ENCODE assay signal across 12 cellular contexts in the genomic region with DNA sequence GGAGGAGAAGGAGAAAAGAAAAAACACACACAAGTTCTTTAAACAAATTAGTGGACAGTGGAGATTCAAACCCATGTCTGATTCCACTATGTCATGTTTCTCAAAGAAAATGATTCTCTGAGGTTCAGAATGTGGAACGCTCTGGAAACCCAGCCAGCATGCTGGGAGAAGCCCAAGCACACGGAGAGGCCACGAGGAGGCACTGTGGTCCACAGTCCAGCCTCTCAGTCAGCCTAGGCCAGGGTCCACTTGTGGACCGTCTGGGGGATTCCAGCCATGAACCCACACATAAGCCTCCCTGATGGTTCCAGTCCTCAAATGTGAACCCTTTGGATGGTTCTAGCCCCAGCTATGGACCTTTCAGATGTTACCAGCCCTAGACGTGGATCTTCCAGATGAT.
DNase-seq lines count a peak whose midpoint lies in the region; ATAC-seq and TF ChIP-seq lines count a peak whose summit lies in the region.
"Had no signal": no experiment of that assay in that cellular context is flagged by ENCODE, and none has a peak within 500 bp of the region (broad histone marks: within the 10 kb centered on the region; RNA-seq: fewer than 3 reads in every experiment).

No MANE protein-coding gene starts in this region.

- H3K27ac ChIP-seq in AG04450 (ENCODE audit: low read depth, low read length) (no peak overlapping the region), gastrocnemius medialis (no peak overlapping the region)
- H3K27ac ChIP-seq: suprapubic skin had no signal

- no peaks in the 10 kb centered on the region for H3K9me3 Mint-ChIP-seq in WTC11
- H3K9me3 Mint-ChIP-seq in activated naive CD4-positive, alpha-beta T cell treated with anti-CD3 and anti-CD28 coated beads, Interleukin-2, amount 50 U/mL, for 72 hours, result no peaks in the 10 kb centered on the region
- H3K9me3 Mint-ChIP-seq: activated CD4-positive, alpha-beta T cell treated with anti-CD3 and anti-CD28 coated beads, Interleukin-2, amount 10 ng/mL, durations not matched to agents 24 days and 14 days had no signal

- H3K9me3 ChIP-seq in AG04450 (ENCODE audit: control insufficient read depth, insufficient read depth, low read length) (no peaks in the 10 kb centered on the region), gastrocnemius medialis (no peaks in the 10 kb centered on the region)
- H3K9me3 ChIP-seq: suprapubic skin had no signal

- TF ChIP-seq CTCF in AG04450 (IDR thresholded peaks at IDR 0.05; ENCODE audit: low read depth, low read length) (peak; percentile 13; the same call in 1 of the 2 replicates), GM12872 (IDR thresholded peaks at IDR 0.05; ENCODE audit: insufficient read depth, low read depth, low read length) (peak; percentile 53), WTC11 (IDR thresholded peaks at IDR 0.05) (peak; percentile 31; the same call in 1 of the 2 replicates), gastrocnemius medialis (IDR thresholded peaks at IDR 0.05 in 4 of 5, conservative IDR thresholded peaks at IDR 0.05 in 1 of 5) (peak in 2 of 5 experiments; percentile 22 to 39)

- no peak for TF ChIP-seq POLR2A in gastrocnemius medialis (IDR thresholded peaks at IDR 0.05)

- no peaks in the 10 kb centered on the region for H3K36me3 ChIP-seq in gastrocnemius medialis
- H3K36me3 ChIP-seq: suprapubic skin had no signal

- CTCF ChIA-PET in AG04450 (lab: Charles Lee) (no interaction called here), WTC11 (lab: Charles Lee) (no interaction called here)

- no peak overlapping the region for H3K4me3 Mint-ChIP-seq in WTC11
- H3K4me3 Mint-ChIP-seq: activated CD4-positive, alpha-beta T cell treated with anti-CD3 and anti-CD28 coated beads, Interleukin-2, amount 10 ng/mL, durations not matched to agents 24 days and 14 days had no signal

- no peak overlapping the region for H3K27ac Mint-ChIP-seq in WTC11
- H3K27ac Mint-ChIP-seq in activated naive CD4-positive, alpha-beta T cell treated with anti-CD3 and anti-CD28 coated beads, Interleukin-2, amount 50 U/mL, for 72 hours, result no peak overlapping the region
- H3K27ac Mint-ChIP-seq: activated CD4-positive, alpha-beta T cell treated with anti-CD3 and anti-CD28 coated beads, Interleukin-2, amount 10 ng/mL, durations not matched to agents 24 days and 14 days had no signal

- H3K27me3 Mint-ChIP-seq in WTC11 (ENCODE audit: low read depth), result no peaks in the 10 kb centered on the region

- ATAC-seq in WTC11, result peak; percentile 92
- no peak for ATAC-seq in gastrocnemius medialis
- no peak for ATAC-seq in activated naive CD4-positive, alpha-beta T cell treated with anti-CD3 and anti-CD28 coated beads, Interleukin-2, amount 50 U/mL, for 72 hours
- no peak for ATAC-seq in HG03521 (IDR thresholded peaks at IDR 0.05; ENCODE audit: unreplicated experiment)

- H3K27me3 ChIP-seq in AG04450 (ENCODE audit: control insufficient read depth, insufficient read depth, low read length) (no peaks in the 10 kb centered on the region), gastrocnemius medialis (no peaks in the 10 kb centered on the region)
- H3K27me3 ChIP-seq: suprapubic skin had no signal

- H3K4me1 Mint-ChIP-seq in WTC11, result peaks cover 6% of the 10 kb centered on the region

- H3K4me1 ChIP-seq in gastrocnemius medialis, result peaks cover 0 to 1% of the 10 kb centered on the region in 2 donors
- H3K4me1 ChIP-seq: suprapubic skin had no signal

- H3K36me3 Mint-ChIP-seq in WTC11, result no peaks in the 10 kb centered on the region
- H3K36me3 Mint-ChIP-seq in activated naive CD4-positive, alpha-beta T cell treated with anti-CD3 and anti-CD28 coated beads, Interleukin-2, amount 50 U/mL, for 72 hours, result no peaks in the 10 kb centered on the region

- DNase-seq in AG04450 (ENCODE audit: low read depth, low spot score), result no peak
- DNase-seq in WTC11 (ENCODE audit: low spot score), result peak; percentile 37
- peak; percentile 47 for DNase-seq in iPS-NIHi7 (ENCODE audit: extremely low spot score)
- no peak for DNase-seq in gastrocnemius medialis
- DNase-seq in activated naive CD4-positive, alpha-beta T cell treated with anti-CD3 and anti-CD28 coated beads, Interleukin-2, amount 50 U/mL, for 72 hours (ENCODE audit: low spot score in 2 of 2), result no peak
- DNase-seq in UCSD-AML1 (lab: John Stamatoyannopoulos, UW; ENCODE audit: unreplicated experiment), result no peak
- DNase-seq: activated CD4-positive, alpha-beta T cell treated with anti-CD3 and anti-CD28 coated beads, Interleukin-2, amount 10 ng/mL, durations not matched to agents 24 days and 14 days; DMS153; foreskin melanocyte had no signal

- POLR2A ChIA-PET in AG04450 (lab: Yijun Ruan, JAX) (no interaction called here), WTC11 (lab: Charles Lee) (no interaction called here)

- intact Hi-C loops in gastrocnemius medialis (cut with DNase I; ENCODE audit: low total_unique reads), result no loop called here

- in situ Hi-C loops in gastrocnemius medialis (cut with MboI; ENCODE audit: low sequenced_read_pairs in 4 of 4), result loop anchor here in 2 of 4 donors (10.0 to 25.0 kb wide), 3 partner anchors 67 to 423 kb away; no protein-coding TSS in a partner anchor

- no peak overlapping the region for H3K4me3 ChIP-seq in AG04450 (ENCODE audit: low read depth, low read length)
- no peak overlapping the region for H3K4me3 ChIP-seq in gastrocnemius medialis
- H3K4me3 ChIP-seq: suprapubic skin had no signal

TF ChIP-seq in WTC11, 78 proteins besides CTCF, POLR2A, EP300 and RAD21:
- TF ChIP-seq TEAD4 (CRISPR knock-in tag; IDR thresholded peaks at IDR 0.05), result no peak
- TF ChIP-seq HMGA2 (CRISPR knock-in tag; IDR thresholded peaks at IDR 0.05), result no peak
- TF ChIP-seq, protein P1, sequence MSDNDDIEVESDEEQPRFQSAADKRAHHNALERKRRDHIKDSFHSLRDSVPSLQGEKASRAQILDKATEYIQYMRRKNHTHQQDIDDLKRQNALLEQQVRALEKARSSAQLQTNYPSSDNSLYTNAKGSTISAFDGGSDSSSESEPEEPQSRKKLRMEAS (CRISPR knock-in tag; IDR thresholded peaks at IDR 0.05), result no peak
- TF ChIP-seq E2F5 (CRISPR knock-in tag; IDR thresholded peaks at IDR 0.05), result no peak
- TF ChIP-seq MXD4 (CRISPR knock-in tag; IDR thresholded peaks at IDR 0.05; ENCODE audit: borderline replicate concordance), result no peak
- TF ChIP-seq JAZF1 (CRISPR knock-in tag; IDR thresholded peaks at IDR 0.05), result no peak
- TF ChIP-seq TCF7 (CRISPR knock-in tag; IDR thresholded peaks at IDR 0.05; ENCODE audit: low read depth), result no peak
- no peak for TF ChIP-seq PREB (CRISPR knock-in tag; IDR thresholded peaks at IDR 0.05; ENCODE audit: borderline replicate concordance)
- no peak for TF ChIP-seq ELF4 (CRISPR knock-in tag; IDR thresholded peaks at IDR 0.05; ENCODE audit: low read depth)

Comparison
In these comparisons a context has a peak if more than half of its experiments do, and no peak if none do; other contexts are left out.
1. DNase-seq: peak in WTC11 (single experiment) and iPS-NIHi7 (single experiment); none in AG04450 (single experiment), gastrocnemius medialis (0 of 2), activated naive CD4-positive, alpha-beta T cell treated with anti-CD3 and anti-CD28 coated beads, Interleukin-2, amount 50 U/mL, for 72 hours (0 of 2) and UCSD-AML1 (single experiment).